Comparison of ENCODE assay signal across 8 cellular contexts in the genomic region with DNA sequence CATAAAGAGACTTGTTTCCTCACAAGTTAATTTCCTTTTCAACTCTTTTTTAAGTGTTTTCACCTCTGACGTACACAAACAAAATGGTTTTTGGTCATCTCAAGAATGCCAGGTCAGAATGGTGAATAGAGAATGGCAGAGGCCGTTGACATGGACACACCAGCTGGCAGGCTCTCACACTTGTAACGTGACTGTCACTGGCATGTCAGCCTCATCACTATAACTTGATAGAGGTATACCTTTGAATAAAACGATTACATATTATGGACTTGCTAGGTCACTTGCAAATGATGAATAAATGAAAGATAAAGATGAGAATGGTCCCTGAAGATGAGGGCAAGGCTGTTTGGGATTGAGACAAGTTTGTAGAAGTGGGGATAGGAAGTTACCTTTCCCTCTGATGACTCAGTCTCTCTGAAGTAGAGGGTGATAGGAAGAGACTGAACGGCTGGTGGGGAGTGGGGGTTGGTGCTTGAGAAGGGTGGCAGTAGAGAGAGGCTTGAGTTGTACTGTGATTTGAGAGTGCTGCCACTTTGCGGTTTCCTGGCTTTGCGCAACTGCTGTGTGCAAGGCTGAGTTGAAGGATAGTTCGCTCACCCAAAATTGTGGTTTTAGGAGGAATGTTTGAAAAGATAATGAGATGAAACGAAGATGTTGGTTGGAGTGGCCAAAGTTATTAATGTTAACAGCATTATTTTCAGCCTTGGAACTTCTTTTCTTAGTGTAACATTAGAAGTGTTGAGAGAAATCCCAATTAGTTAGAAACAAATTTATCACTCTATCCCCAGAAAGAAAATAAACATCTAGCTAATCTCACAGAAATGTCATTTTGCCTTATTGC. TPM values are rescaled to one million over a fixed set of nuclear protein-coding genes. Genes with fewer than 3 reads are reported as not detected.
DNase-seq lines count a peak whose midpoint lies in the region; ATAC-seq and TF ChIP-seq lines count a peak whose summit lies in the region.

No MANE protein-coding gene starts in this region.

- H3K27me3 ChIP-seq in suprapubic skin: no peaks in the 10 kb centered on the region

- ATAC-seq in HG03354 (IDR thresholded peaks at IDR 0.05; ENCODE audit: poor library complexity, severe bottlenecking, unreplicated experiment) (peak; percentile 74), GM18858 (IDR thresholded peaks at IDR 0.05; ENCODE audit: unreplicated experiment) (no peak), GM21367 (IDR thresholded peaks at IDR 0.05; ENCODE audit: unreplicated experiment) (no peak)

- TF ChIP-seq POLR2A in suprapubic skin (IDR thresholded peaks at IDR 0.05): no peak

- H3K4me3 ChIP-seq in cardiac fibroblast (replicated peaks in 1 of 2; ENCODE audit: low read depth in 2 of 2, low read length in 2 of 2): no peak overlapping the region
- H3K4me3 ChIP-seq in suprapubic skin: no peak overlapping the region

- no peak overlapping the region for H3K27ac ChIP-seq in suprapubic skin

- H3K36me3 ChIP-seq in suprapubic skin: peaks cover 39% of the 10 kb centered on the region

- H3K4me1 ChIP-seq in suprapubic skin: peaks cover 10% of the 10 kb centered on the region

- TF ChIP-seq CTCF in cardiac fibroblast (IDR thresholded peaks at IDR 0.05; ENCODE audit: low read depth, low read length): no peak
- no peak for TF ChIP-seq CTCF in suprapubic skin (IDR thresholded peaks at IDR 0.05)

- WGBS in suprapubic skin: 73% methylated on average over 9 of the region's 9 CpGs

- no peaks in the 10 kb centered on the region for H3K9me3 ChIP-seq in suprapubic skin

- TF ChIP-seq EP300 in suprapubic skin (IDR thresholded peaks at IDR 0.05): no peak

- peak; percentile 26 for DNase-seq in T-helper 9 cell
- DNase-seq in cardiac fibroblast (ENCODE audit: low read depth in 2 of 2): peak; percentile 45 to 78
- DNase-seq in stimulated activated CD8-positive, alpha-beta memory T cell treated with anti-CD3 and anti-CD28 coated beads, Interleukin-12 subunit alpha, Interleukin-12 subunit beta, amount 100 ng/mL, for 1 hour (ENCODE audit: low read depth): peak; percentile 32
- no peak for DNase-seq in NCI-H524 (lab: John Stamatoyannopoulos, UW)
- DNase-seq in suprapubic skin (ENCODE audit: low spot score in 2 of 2): no peak

RNA-seq across cellular contexts. Expression of a gene that starts 30.3 kb away (rescaled TPM):
- total RNA-seq in suprapubic skin: 10 to 100 TPM; 10.2 to 15.3 (median 13.7) TPM

Comparison
In these comparisons a context has a peak if more than half of its experiments do, and no peak if none do; other contexts are left out.
1. DNase-seq: peak in T-helper 9 cell (single experiment), cardiac fibroblast (2 of 2) and stimulated activated CD8-positive, alpha-beta memory T cell treated with anti-CD3 and anti-CD28 coated beads, Interleukin-12 subunit alpha, Interleukin-12 subunit beta, amount 100 ng/mL, for 1 hour (single experiment); none in NCI-H524 (0 of 2) and suprapubic skin (0 of 2).